19 cellular contexts compared by ENCODE assay signal in the genomic region with DNA sequence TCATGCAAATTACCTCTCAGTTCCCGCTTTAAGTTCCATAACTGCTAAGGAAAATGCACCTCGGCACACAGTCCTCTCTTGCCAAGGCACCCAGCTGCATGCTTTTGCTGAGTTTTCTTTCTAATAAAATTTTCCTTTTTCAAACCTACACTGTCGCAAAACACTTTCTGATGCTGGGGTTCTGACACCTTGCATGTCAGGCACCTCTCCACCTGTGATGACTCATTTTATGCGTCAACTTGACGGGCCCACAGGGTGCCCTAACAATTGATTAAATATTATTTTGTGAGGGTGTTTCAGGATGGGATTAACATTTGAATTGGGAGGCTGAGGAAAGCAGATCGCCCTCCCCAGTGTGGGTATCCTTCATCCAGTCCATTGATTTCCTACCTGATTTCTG.
"Had no signal": no experiment of that assay in that cellular context is flagged by ENCODE, and none has a peak within 500 bp of the region (broad histone marks: within the 10 kb centered on the region; RNA-seq: fewer than 3 reads in every experiment).

No MANE protein-coding gene starts in this region.

- H3K4me1 Mint-ChIP-seq: natural killer cell; stimulated activated naive CD8-positive, alpha-beta T cell treated with anti-CD3 and anti-CD28 coated beads, Interleukin-15, amount 100 ng/mL, for 72 hours had no signal

- H3K27me3 Mint-ChIP-seq: stimulated activated naive CD8-positive, alpha-beta T cell treated with anti-CD3 and anti-CD28 coated beads, Interleukin-15, amount 100 ng/mL, for 72 hours had no signal

- DNase-seq: dorsolateral prefrontal cortex; effector CD4-positive, alpha-beta T cell; kidney glomerular epithelial cell; left ventricle myocardium superior; lower lobe of right lung; natural killer cell; pancreas; right lobe of liver; small intestine; stimulated activated CD4-positive, alpha-beta T cell treated with anti-CD3 and anti-CD28 coated beads, Interleukin-15, amount 100 ng/mL, for 24 hours; stimulated activated CD4-positive, alpha-beta T cell treated with anti-CD3 and anti-CD28 coated beads, Interleukin-2, amount 100 ng/mL, for 48 hours; stimulated activated CD8-positive, alpha-beta memory T cell treated with anti-CD3 and anti-CD28 coated beads, Interleukin-4, amount 100 ng/mL, for 48 hours; stimulated activated naive CD4-positive, alpha-beta T cell; stimulated activated naive CD8-positive, alpha-beta T cell treated with anti-CD3 and anti-CD28 coated beads, Interleukin-15, amount 100 ng/mL, for 72 hours; transverse colon; upper lobe of right lung; uterus had no signal

- H3K9me3 ChIP-seq: lower lobe of right lung, neutrophil, pancreas, right lobe of liver, suprapubic skin, transverse colon, upper lobe of right lung, uterus had no signal

- H3K36me3 Mint-ChIP-seq: natural killer cell had no signal

- H3K27ac Mint-ChIP-seq: natural killer cell; stimulated activated naive CD8-positive, alpha-beta T cell treated with anti-CD3 and anti-CD28 coated beads, Interleukin-15, amount 100 ng/mL, for 72 hours had no signal

- H3K36me3 ChIP-seq: lower lobe of right lung, neutrophil, pancreas, right lobe of liver, suprapubic skin, transverse colon, upper lobe of right lung, uterus had no signal

- H3K27me3 ChIP-seq: neutrophil, pancreas, right lobe of liver, suprapubic skin, transverse colon, upper lobe of right lung, uterus had no signal

- H3K4me3 Mint-ChIP-seq: natural killer cell; stimulated activated naive CD8-positive, alpha-beta T cell treated with anti-CD3 and anti-CD28 coated beads, Interleukin-15, amount 100 ng/mL, for 72 hours had no signal

- H3K9me3 Mint-ChIP-seq: stimulated activated naive CD8-positive, alpha-beta T cell treated with anti-CD3 and anti-CD28 coated beads, Interleukin-15, amount 100 ng/mL, for 72 hours had no signal

- ATAC-seq: left ventricle myocardium superior; lower lobe of right lung; natural killer cell; pancreas; right lobe of liver; stimulated activated naive CD8-positive, alpha-beta T cell treated with anti-CD3 and anti-CD28 coated beads, Interleukin-15, amount 100 ng/mL, for 72 hours; upper lobe of right lung had no signal

- H3K4me1 ChIP-seq: lower lobe of right lung, pancreas, right lobe of liver, suprapubic skin, transverse colon, upper lobe of right lung, uterus had no signal

- H3K27ac ChIP-seq: dorsolateral prefrontal cortex, lower lobe of right lung, neutrophil, pancreas, right lobe of liver, suprapubic skin, transverse colon, upper lobe of right lung, uterus had no signal

- H3K4me3 ChIP-seq: dorsolateral prefrontal cortex, lower lobe of right lung, pancreas, right lobe of liver, suprapubic skin, transverse colon, upper lobe of right lung, uterus had no signal
